8 cellular contexts compared by ENCODE assay signal in the genomic region with DNA sequence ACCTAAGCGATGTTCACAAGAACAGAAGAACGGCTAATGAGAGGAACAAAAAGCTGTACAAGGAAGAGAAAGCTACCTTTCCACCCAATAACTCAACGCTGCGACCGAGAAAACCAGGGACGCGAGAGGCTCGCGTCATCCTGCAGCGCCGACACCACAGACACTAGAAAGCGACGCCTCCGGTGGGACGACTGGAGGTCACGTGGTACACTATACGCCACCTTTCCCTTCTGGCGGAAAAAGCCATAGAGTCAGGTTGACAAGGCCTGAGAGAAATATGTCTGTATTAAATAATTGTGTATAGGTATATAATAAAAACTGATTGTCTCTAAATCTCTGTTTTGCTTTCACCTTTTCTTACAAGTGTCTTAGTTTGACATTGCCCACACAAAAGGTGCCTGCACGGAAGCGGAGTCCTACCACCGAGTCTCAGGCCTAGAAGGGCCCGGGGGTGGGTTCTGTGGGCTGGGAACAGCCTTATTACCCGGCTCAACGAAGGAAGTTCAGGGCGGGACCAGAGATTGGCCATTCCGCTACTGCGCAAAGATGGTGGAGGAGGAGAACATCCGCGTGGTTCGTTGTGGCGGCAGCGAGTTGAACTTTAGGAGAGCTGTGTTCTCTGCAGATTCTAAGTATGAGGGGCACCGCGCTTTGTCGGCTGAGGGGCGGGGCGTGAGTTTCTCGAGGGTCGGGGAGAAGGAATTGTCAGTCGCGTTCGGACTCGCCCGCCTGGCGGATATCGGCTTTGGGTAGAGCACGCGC. TPM values are rescaled to one million over a fixed set of nuclear protein-coding genes. Genes with fewer than 3 reads are reported as not detected.
DNase-seq lines count a peak whose midpoint lies in the region; ATAC-seq and TF ChIP-seq lines count a peak whose summit lies in the region.

Gene WDR75, plus strand, starts transcription at position 528 of the 762 bp plus-strand sequence. Its CDS starts 19 bp downstream, at position 547.

- TF ChIP-seq CTCF in KMS-11 (conservative IDR thresholded peaks at IDR 0.05; ENCODE audit: low read depth, low read length) (no peak), Peyer's patch (IDR thresholded peaks at IDR 0.05) (peak in 2 of 6 experiments; percentile 15 to 27)

- DNase-seq in DMS53 treated with DMSO at 0.1 percent for 48 hours (lab: John Stamatoyannopoulos, UW; ENCODE audit: unreplicated experiment) (peak; percentile 95), Peyer's patch (peak; percentile 89 to 97 (median 94))
- peak; percentile 95 for DNase-seq in activated T-cell treated with anti-CD3 and anti-CD28 coated beads, Interleukin-2, amount 50 U/mL, for 48 hours
- DNase-seq in stimulated activated CD8-positive, alpha-beta memory T cell treated with anti-CD3 and anti-CD28 coated beads, Interleukin-7, amount 100 ng/mL, for 24 hours (ENCODE audit: low read depth): peak; percentile 87

- H3K9me3 ChIP-seq in Peyer's patch (no peaks in the 10 kb centered on the region), muscle layer of colon (ENCODE audit: low read length) (no peaks in the 10 kb centered on the region)

- H3K36me3 ChIP-seq in KMS-11 (ENCODE audit: insufficient read depth): no peaks in the 10 kb centered on the region; the same call in 1 of the 2 replicates
- no peaks in the 10 kb centered on the region for H3K36me3 ChIP-seq in Peyer's patch
- H3K36me3 ChIP-seq in muscle layer of colon (ENCODE audit: insufficient read depth, low read length): no peaks in the 10 kb centered on the region

- peak within 1 kb of the TSS; percentile 90 for H3K9ac ChIP-seq in KMS-11
- H3K9ac ChIP-seq in muscle layer of colon (ENCODE audit: low read length): peak within 1 kb of the TSS; percentile 80

- peak within 1 kb of the TSS; percentile 89 for H3K4me2 ChIP-seq in KMS-11

- peaks cover 26% of the 10 kb centered on the region; the same call in 1 of the 2 replicates for H4K20me1 ChIP-seq in KMS-11 (ENCODE audit: insufficient read depth)

- H3K4me1 ChIP-seq in KMS-11 (ENCODE audit: low read depth, poor library complexity, severe bottlenecking): peaks cover 43% of the 10 kb centered on the region
- peaks cover 0 to 16% (median 8%) of the 10 kb centered on the region in 4 donors for H3K4me1 ChIP-seq in Peyer's patch
- peaks cover 29% of the 10 kb centered on the region for H3K4me1 ChIP-seq in muscle layer of colon (ENCODE audit: insufficient read depth, low read length)

- ATAC-seq in GM21737 (IDR thresholded peaks at IDR 0.05; ENCODE audit: unreplicated experiment) (peak; percentile 91), esophagus mucosa (peak; percentile 99)

- peak; percentile 44 to 77 for TF ChIP-seq POLR2A in Peyer's patch (IDR thresholded peaks at IDR 0.05)

- no peaks in the 10 kb centered on the region for H3K27me3 ChIP-seq in KMS-11 (ENCODE audit: insufficient read depth, low read depth)
- no peaks in the 10 kb centered on the region for H3K27me3 ChIP-seq in Peyer's patch
- no peaks in the 10 kb centered on the region for H3K27me3 ChIP-seq in muscle layer of colon (ENCODE audit: control insufficient read depth in 1 of 2, insufficient read depth in 2 of 2, low read length in 2 of 2)

- H3K27ac ChIP-seq in KMS-11 (peak within 1 kb of the TSS; percentile 75), Peyer's patch (peak within 1 kb of the TSS; percentile 81 to 91 (median 85)), muscle layer of colon (ENCODE audit: low read depth, low read length) (peak within 1 kb of the TSS; percentile 75)

- H3K4me3 ChIP-seq in KMS-11 (IDR thresholded peaks at IDR 0.05; ENCODE audit: insufficient read depth, low read depth, low read length) (peak within 1 kb of the TSS; percentile 80), Peyer's patch (peak within 1 kb of the TSS; percentile 57 to 85 (median 74)), muscle layer of colon (ENCODE audit: low read depth in 1 of 2, low read length in 2 of 2) (peak within 1 kb of the TSS; percentile 57 to 89)

- peak within 1 kb of the TSS; percentile 89 for H2AFZ ChIP-seq in KMS-11 (ENCODE audit: low read depth)

- peaks cover 48% of the 10 kb centered on the region for H3K79me2 ChIP-seq in KMS-11 (ENCODE audit: insufficient read depth, low read depth)

RNA-seq across cellular contexts. Expression of gene WDR75, which starts in this region (rescaled TPM):
- total RNA-seq in Peyer's patch: 10 to 100 TPM; 21.5 to 45.4 (median 32.3) TPM
- total RNA-seq in esophagus mucosa: 24.3 TPM

Comparison
In these comparisons a context has a peak if more than half of its experiments do, and no peak if none do; other contexts are left out.
1. Peak in every context shown above with its lines: DNase-seq, ATAC-seq, H3K4me3 ChIP-seq and H3K27ac ChIP-seq.